10 cellular contexts compared by ENCODE assay signal in genomic region chr12:45299132-45299692, GRCh38.
A peak's percentile ranks its signal among the peaks of the same experiment; 100 is the strongest.
DNase-seq lines count a peak whose midpoint lies in the region; ATAC-seq and TF ChIP-seq lines count a peak whose summit lies in the region.
"Had no signal": no experiment of that assay in that cellular context is flagged by ENCODE, and none has a peak within 500 bp of the region (broad histone marks: within the 10 kb centered on the region; RNA-seq: fewer than 3 reads in every experiment).

No MANE protein-coding gene starts in this region.

- 0 out of 2 replicates have a peak overlapping the region, but pooled peaks have one; percentile 28 for H3K4me2 ChIP-seq in SK-N-SH

- TF ChIP-seq EP300 in SK-N-SH (IDR thresholded peaks at IDR 0.05; ENCODE audit: borderline replicate concordance in 1 of 2, low read depth in 1 of 2, low read length in 1 of 2) = no peak

- TF ChIP-seq CTCF in SK-N-SH (IDR thresholded peaks at IDR 0.05) (no peak), foreskin keratinocyte (conservative IDR thresholded peaks at IDR 0.05) (no peak)

- H3K27me3 Mint-ChIP-seq in activated CD4-positive, alpha-beta T cell treated with anti-CD3 and anti-CD28 coated beads for 36 hours = no peaks in the 10 kb centered on the region
- H3K27me3 Mint-ChIP-seq: activated naive CD4-positive, alpha-beta T cell treated with anti-CD3 and anti-CD28 coated beads, Interleukin-2, amount 10 ng/mL, durations not matched to agents 7 days and 5 days had no signal

- peaks cover 8% of the 10 kb centered on the region for H3K36me3 Mint-ChIP-seq in activated CD4-positive, alpha-beta T cell treated with anti-CD3 and anti-CD28 coated beads for 36 hours (ENCODE audit: low read depth)

- H3K4me3 ChIP-seq in SK-N-SH (ENCODE audit: low read depth in 2 of 2, low read length in 1 of 2) = no peak overlapping the region

- peaks cover 0 to 9% of the 10 kb centered on the region in 2 experiments for H3K36me3 ChIP-seq in SK-N-SH (replicated peaks in 1 of 2; ENCODE audit: control insufficient read depth in 1 of 2, insufficient read depth in 2 of 2, low read length in 1 of 2)

- peak; percentile 39 for DNase-seq in HT-29 (ENCODE audit: low spot score)
- no peak for DNase-seq in SK-N-SH
- peak; percentile 24 to 66 for DNase-seq in foreskin keratinocyte
- peak; percentile 50 for DNase-seq in stromal cell of bone marrow (ENCODE audit: low read depth)
- no peak for DNase-seq in activated CD4-positive, alpha-beta T cell treated with anti-CD3 and anti-CD28 coated beads for 36 hours
- DNase-seq: activated naive CD4-positive, alpha-beta T cell treated with anti-CD3 and anti-CD28 coated beads, Interleukin-2, amount 10 ng/mL, durations not matched to agents 7 days and 5 days; stimulated activated naive CD4-positive, alpha-beta T cell treated with Interleukin-2 at 50 U/mL for 16 hours had no signal

- POLR2A ChIA-PET in SK-N-SH (lab: Yijun Ruan, JAX) = no interaction called here
- POLR2A ChIA-PET in activated CD4-positive, alpha-beta T cell treated with anti-CD3 and anti-CD28 coated beads for 36 hours (lab: Charles Lee) = no interaction called here

- WGBS in SK-N-SH (ENCODE audit: low lambda C conversion rate) = 63% methylated on average over 5 of the region's 5 CpGs

- peak overlapping the region; percentile 39; the same call in 1 of the 2 replicates for H3K9ac ChIP-seq in SK-N-SH

- no peaks in the 10 kb centered on the region for H3K9me3 Mint-ChIP-seq in activated CD4-positive, alpha-beta T cell treated with anti-CD3 and anti-CD28 coated beads for 36 hours (ENCODE audit: low read depth)
- H3K9me3 Mint-ChIP-seq: activated naive CD4-positive, alpha-beta T cell treated with anti-CD3 and anti-CD28 coated beads, Interleukin-2, amount 10 ng/mL, durations not matched to agents 7 days and 5 days; T-helper 1 cell treated with Interleukin-12 subunit alpha and Interleukin-12 subunit beta and Interleukin-4 antibody, amounts not matched to agents 30 μg/mL and 1 μg/mL, for 36 hours had no signal

- H4K20me1 ChIP-seq in SK-N-SH (ENCODE audit: insufficient read depth) = no peaks in the 10 kb centered on the region; the same call in 1 of the 2 replicates

- H3K4me1 ChIP-seq in SK-N-SH (ENCODE audit: control insufficient read depth in 1 of 2, insufficient read depth in 2 of 2, low read depth in 1 of 2, low read length in 1 of 2) = peaks cover 14 to 15% of the 10 kb centered on the region in 2 experiments; a peak in 3 of 4 replicates
- peaks cover 16% of the 10 kb centered on the region for H3K4me1 ChIP-seq in foreskin keratinocyte

- TF ChIP-seq RAD21 in SK-N-SH (IDR thresholded peaks at IDR 0.05; ENCODE audit: low read length) = no peak

- H3K27ac ChIP-seq in SK-N-SH (ENCODE audit: low read depth in 2 of 2, low read length in 1 of 2) (peak overlapping the region; percentile 69 to 90), foreskin keratinocyte (peak overlapping the region; percentile 34)

- H3K4me3 Mint-ChIP-seq in activated CD4-positive, alpha-beta T cell treated with anti-CD3 and anti-CD28 coated beads for 36 hours = no peak overlapping the region
- H3K4me3 Mint-ChIP-seq: activated naive CD4-positive, alpha-beta T cell treated with anti-CD3 and anti-CD28 coated beads, Interleukin-2, amount 10 ng/mL, durations not matched to agents 7 days and 5 days; T-helper 1 cell treated with Interleukin-12 subunit alpha and Interleukin-12 subunit beta and Interleukin-4 antibody, amounts not matched to agents 30 μg/mL and 1 μg/mL, for 36 hours had no signal

- H3K4me1 Mint-ChIP-seq in activated CD4-positive, alpha-beta T cell treated with anti-CD3 and anti-CD28 coated beads for 36 hours = no peaks in the 10 kb centered on the region
- H3K4me1 Mint-ChIP-seq: activated naive CD4-positive, alpha-beta T cell treated with anti-CD3 and anti-CD28 coated beads, Interleukin-2, amount 10 ng/mL, durations not matched to agents 7 days and 5 days had no signal

- no peak overlapping the region for H3K27ac Mint-ChIP-seq in activated CD4-positive, alpha-beta T cell treated with anti-CD3 and anti-CD28 coated beads for 36 hours
- H3K27ac Mint-ChIP-seq: activated naive CD4-positive, alpha-beta T cell treated with anti-CD3 and anti-CD28 coated beads, Interleukin-2, amount 10 ng/mL, durations not matched to agents 7 days and 5 days; T-helper 1 cell treated with Interleukin-12 subunit alpha and Interleukin-12 subunit beta and Interleukin-4 antibody, amounts not matched to agents 30 μg/mL and 1 μg/mL, for 36 hours had no signal

- ATAC-seq in foreskin keratinocyte = peak; percentile 94
- no peak for ATAC-seq in HG03159 (IDR thresholded peaks at IDR 0.05; ENCODE audit: unreplicated experiment)
- no peak for ATAC-seq in activated CD4-positive, alpha-beta T cell treated with anti-CD3 and anti-CD28 coated beads for 36 hours
- ATAC-seq in GM18511 (IDR thresholded peaks at IDR 0.05; ENCODE audit: unreplicated experiment) = no peak

- H3K27me3 ChIP-seq in SK-N-SH (ENCODE audit: insufficient read depth) (no peaks in the 10 kb centered on the region), foreskin keratinocyte (no peaks in the 10 kb centered on the region)

- CTCF ChIA-PET in SK-N-SH (lab: Yijun Ruan, JAX) = interaction anchor here (0.8 to 1.0 kb wide), 2 partner anchors 22 to 89 kb away, joined by 3 read pairs; no protein-coding TSS in a partner anchor
- CTCF ChIA-PET in activated CD4-positive, alpha-beta T cell treated with anti-CD3 and anti-CD28 coated beads for 36 hours (lab: Charles Lee) = no interaction called here

- no peaks in the 10 kb centered on the region for H3K9me3 ChIP-seq in SK-N-SH

- H3K79me2 ChIP-seq in SK-N-SH (ENCODE audit: insufficient read depth) = peaks cover 56% of the 10 kb centered on the region

- H3F3A ChIP-seq in SK-N-SH (replicated peaks; ENCODE audit: insufficient read depth) = peaks cover 19% of the 10 kb centered on the region

- H2AFZ ChIP-seq in SK-N-SH (ENCODE audit: low read depth) = no peak overlapping the region

- no peaks in the 10 kb centered on the region for H3K9me2 ChIP-seq in SK-N-SH

- intact Hi-C loops in activated CD4-positive, alpha-beta T cell treated with anti-CD3 and anti-CD28 coated beads for 36 hours (cut with DNase I, micrococcal nuclease) = no loop called here

TF ChIP-seq in SK-N-SH, 30 proteins besides CTCF, POLR2A, EP300 and RAD21 (continues in another document):
- TF ChIP-seq TCF12 (IDR thresholded peaks at IDR 0.05) (peak; percentile 21; the same call in 1 of the 2 replicates), NFIC (IDR thresholded peaks at IDR 0.05; ENCODE audit: borderline replicate concordance) (no peak), TAF1 (IDR thresholded peaks at IDR 0.05; ENCODE audit: borderline replicate concordance, low read depth, low read length) (no peak), USF2 (IDR thresholded peaks at IDR 0.05; ENCODE audit: borderline replicate concordance, low read depth, low read length) (no peak), SMC3 (IDR thresholded peaks at IDR 0.05; ENCODE audit: low read depth, low read length) (no peak), ELF1 (IDR thresholded peaks at IDR 0.05) (no peak), REST (IDR thresholded peaks at IDR 0.05; ENCODE audit: low read depth, low read length) (no peak), RXRA (IDR thresholded peaks at IDR 0.05; ENCODE audit: borderline replicate concordance, low read depth) (peak; percentile 64; the same call in 1 of the 2 replicates)
- TF ChIP-seq, protein P1, sequence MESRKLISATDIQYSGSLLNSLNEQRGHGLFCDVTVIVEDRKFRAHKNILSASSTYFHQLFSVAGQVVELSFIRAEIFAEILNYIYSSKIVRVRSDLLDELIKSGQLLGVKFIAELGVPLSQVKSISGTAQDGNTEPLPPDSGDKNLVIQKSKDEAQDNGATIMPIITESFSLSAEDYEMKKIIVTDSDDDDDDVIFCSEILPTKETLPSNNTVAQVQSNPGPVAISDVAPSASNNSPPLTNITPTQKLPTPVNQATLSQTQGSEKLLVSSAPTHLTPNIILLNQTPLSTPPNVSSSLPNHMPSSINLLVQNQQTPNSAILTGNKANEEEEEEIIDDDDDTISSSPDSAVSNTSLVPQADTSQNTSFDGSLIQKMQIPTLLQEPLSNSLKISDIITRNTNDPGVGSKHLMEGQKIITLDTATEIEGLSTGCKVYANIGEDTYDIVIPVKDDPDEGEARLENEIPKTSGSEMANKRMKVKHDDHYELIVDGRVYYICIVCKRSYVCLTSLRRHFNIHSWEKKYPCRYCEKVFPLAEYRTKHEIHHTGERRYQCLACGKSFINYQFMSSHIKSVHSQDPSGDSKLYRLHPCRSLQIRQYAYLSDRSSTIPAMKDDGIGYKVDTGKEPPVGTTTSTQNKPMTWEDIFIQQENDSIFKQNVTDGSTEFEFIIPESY (IDR thresholded peaks at IDR 0.05; ENCODE audit: borderline replicate concordance, low read depth) = no peak

Comparison
In these comparisons a context has a peak if more than half of its experiments do, and no peak if none do; other contexts are left out.
1. DNase-seq: peak in HT-29 (single experiment), foreskin keratinocyte (2 of 2) and stromal cell of bone marrow (single experiment); none in SK-N-SH (single experiment) and activated CD4-positive, alpha-beta T cell treated with anti-CD3 and anti-CD28 coated beads for 36 hours (single experiment).